10 cellular contexts compared by ENCODE assay signal in genomic region chr10:44979281-44980181, GRCh38. TPM values are rescaled to one million over a fixed set of nuclear protein-coding genes. Genes with fewer than 3 reads are reported as not detected.
DNase-seq lines count a peak whose midpoint lies in the region; ATAC-seq and TF ChIP-seq lines count a peak whose summit lies in the region.
"Had no signal": no experiment of that assay in that cellular context is flagged by ENCODE, and none has a peak within 500 bp of the region (broad histone marks: within the 10 kb centered on the region; RNA-seq: fewer than 3 reads in every experiment).

No MANE protein-coding gene starts in this region.

- peak overlapping the region; percentile 99 for H3K27ac Mint-ChIP-seq in type B pancreatic cell

- H3K9me3 ChIP-seq in duodenal mucosa (ENCODE audit: control insufficient read depth in 1 of 2, low read length in 2 of 2): no peaks in the 10 kb centered on the region
- H3K9me3 ChIP-seq in muscle layer of colon (ENCODE audit: low read length): no peaks in the 10 kb centered on the region

- H3K4me3 ChIP-seq in duodenal mucosa (ENCODE audit: low read depth in 1 of 2, low read length in 2 of 2) (no peak overlapping the region), muscle layer of colon (ENCODE audit: low read depth in 1 of 2, low read length in 2 of 2) (peak overlapping the region in 1 of 2 donors; percentile 95)

- peak overlapping the region in 1 of 2 donors; percentile 63 for H3K9ac ChIP-seq in duodenal mucosa (ENCODE audit: low read depth in 1 of 2, low read length in 2 of 2)
- H3K9ac ChIP-seq in muscle layer of colon (ENCODE audit: low read length): no peak overlapping the region

- peaks cover 3 to 22% of the 10 kb centered on the region in 2 donors for H3K36me3 ChIP-seq in duodenal mucosa (ENCODE audit: control insufficient read depth in 1 of 2, insufficient read depth in 2 of 2, low read length in 2 of 2)
- H3K36me3 ChIP-seq in muscle layer of colon (ENCODE audit: insufficient read depth, low read length): peaks cover 10% of the 10 kb centered on the region

- no peak for ATAC-seq in HG03457 (IDR thresholded peaks at IDR 0.05; ENCODE audit: unreplicated experiment)

- H3K27me3 Mint-ChIP-seq in type B pancreatic cell: no peaks in the 10 kb centered on the region
- H3K27me3 Mint-ChIP-seq: activated CD4-positive, alpha-beta T cell treated with anti-CD3 and anti-CD28 coated beads, Interleukin-2, amount 10 ng/mL, durations not matched to agents 24 days and 14 days had no signal

- peak overlapping the region; percentile 89 for H3K4me3 Mint-ChIP-seq in type B pancreatic cell

- H3K4me1 ChIP-seq in duodenal mucosa (ENCODE audit: control insufficient read depth in 1 of 2, insufficient read depth in 2 of 2, low read length in 2 of 2) (peaks cover 51 to 57% of the 10 kb centered on the region in 2 donors), muscle layer of colon (ENCODE audit: insufficient read depth, low read length) (peaks cover 71% of the 10 kb centered on the region)

- peaks cover 3% of the 10 kb centered on the region for H3K36me3 Mint-ChIP-seq in type B pancreatic cell

- H3K27me3 ChIP-seq in duodenal mucosa (ENCODE audit: control insufficient read depth in 1 of 2, insufficient read depth in 2 of 2, low read length in 2 of 2) (no peaks in the 10 kb centered on the region), muscle layer of colon (ENCODE audit: control insufficient read depth in 1 of 2, insufficient read depth in 2 of 2, low read length in 2 of 2) (no peaks in the 10 kb centered on the region)

- peak overlapping the region; percentile 66 for H3K27ac ChIP-seq in duodenal mucosa (ENCODE audit: low read depth, low read length)
- H3K27ac ChIP-seq in muscle layer of colon (ENCODE audit: low read depth, low read length): peak overlapping the region; percentile 75
- H3K27ac ChIP-seq: 22Rv1 had no signal

- peak; percentile 36 for DNase-seq in DMS 273 (lab: John Stamatoyannopoulos, UW; ENCODE audit: unreplicated experiment)
- no peak for DNase-seq in DMS 273 treated with DMSO at 0.1 percent for 48 hours (lab: John Stamatoyannopoulos, UW)
- no peak for DNase-seq in type B pancreatic cell (ENCODE audit: extremely low spot score, unreplicated experiment)
- DNase-seq in activated gamma-delta T cell (lab: John Stamatoyannopoulos, UW): no peak
- DNase-seq in activated CD4-positive, alpha-beta T cell treated with anti-CD3 and anti-CD28 coated beads for 4 hours: no peak

- H3K4me1 Mint-ChIP-seq in type B pancreatic cell (ENCODE audit: unreplicated experiment): peaks cover 41% of the 10 kb centered on the region

- TF ChIP-seq CTCF in type B pancreatic cell (conservative IDR thresholded peaks at IDR 0.05): no peak

- H3K9me3 Mint-ChIP-seq in type B pancreatic cell: no peaks in the 10 kb centered on the region
- H3K9me3 Mint-ChIP-seq: activated CD4-positive, alpha-beta T cell treated with anti-CD3 and anti-CD28 coated beads, Interleukin-2, amount 10 ng/mL, durations not matched to agents 24 days and 14 days had no signal

RNA-seq across cellular contexts. Expression of gene DEPP1, which starts 0.9 kb away (rescaled TPM):
- 25.7 and 53.0 TPM in 2 replicates for total RNA-seq in type B pancreatic cell (ENCODE audit: low replicate concordance)

RNA-seq across cellular contexts. Expression of gene RASSF4, which starts 19.9 kb away (rescaled TPM):
- total RNA-seq in type B pancreatic cell (ENCODE audit: low replicate concordance): 22.7 and 27.9 TPM in 2 replicates

RNA-seq across cellular contexts. Expression of gene ZNF22, which starts 21.2 kb away (rescaled TPM):
- total RNA-seq in type B pancreatic cell (ENCODE audit: low replicate concordance): 23.5 and 39.0 TPM in 2 replicates
